In genomic region chr3:87468938-87469337, GRCh38 we compare ENCODE assay signal across 20 cellular contexts.
DNase-seq lines count a peak whose midpoint lies in the region; ATAC-seq, FAIRE-seq and TF ChIP-seq lines count a peak whose summit lies in the region.
"Had no signal": no experiment of that assay in that cellular context is flagged by ENCODE, and none has a peak within 500 bp of the region (broad histone marks: within the 10 kb centered on the region; RNA-seq: fewer than 3 reads in every experiment).

No MANE protein-coding gene starts in this region.

- no peaks in the 10 kb centered on the region for H3K4me1 Mint-ChIP-seq in CD8-positive, alpha-beta T cell (ENCODE audit: low read depth)
- H3K4me1 Mint-ChIP-seq: B cell; CD4-positive, CD25-positive, alpha-beta regulatory T cell had no signal

- H3K36me3 Mint-ChIP-seq in CD8-positive, alpha-beta T cell, result no peaks in the 10 kb centered on the region
- H3K36me3 Mint-ChIP-seq: CD4-positive, CD25-positive, alpha-beta regulatory T cell had no signal

- no peak overlapping the region for H3K27ac Mint-ChIP-seq in CD8-positive, alpha-beta T cell
- H3K27ac Mint-ChIP-seq: B cell; CD4-positive, CD25-positive, alpha-beta regulatory T cell had no signal

- no peaks in the 10 kb centered on the region for H3K4me1 ChIP-seq in effector memory CD4-positive, alpha-beta T cell (ENCODE audit: control insufficient read depth, insufficient read depth, low read length, poor library complexity, severe bottlenecking)
- no peaks in the 10 kb centered on the region for H3K4me1 ChIP-seq in CD8-positive, alpha-beta T cell (ENCODE audit: insufficient read depth, low read length)
- H3K4me1 ChIP-seq in Karpas-422 (ENCODE audit: low read length), result no peaks in the 10 kb centered on the region
- H3K4me1 ChIP-seq: HAP-1 had no signal

- no peak overlapping the region for H2AFZ ChIP-seq in Karpas-422 (ENCODE audit: low read length)

- CTCF ChIA-PET in CD8-positive, alpha-beta T cell (lab: Charles Lee), result no interaction called here

- no peak overlapping the region for H3K9ac ChIP-seq in Karpas-422 (ENCODE audit: low read length)
- H3K9ac ChIP-seq: SK-N-SH had no signal

- H3K4me2 ChIP-seq in Karpas-422 (ENCODE audit: low read depth, low read length, poor library complexity, severe bottlenecking), result no peak overlapping the region
- H3K4me2 ChIP-seq: SK-N-SH had no signal

- POLR2A ChIA-PET in CD8-positive, alpha-beta T cell (lab: Charles Lee), result no interaction called here

- H3K79me2 ChIP-seq in Karpas-422 (ENCODE audit: low read length), result no peaks in the 10 kb centered on the region

- H3K36me3 ChIP-seq in effector memory CD4-positive, alpha-beta T cell (ENCODE audit: control insufficient read depth, insufficient read depth, low read length), result no peaks in the 10 kb centered on the region
- H3K36me3 ChIP-seq in CD8-positive, alpha-beta T cell (ENCODE audit: insufficient read depth, low read length), result no peaks in the 10 kb centered on the region
- no peaks in the 10 kb centered on the region for H3K36me3 ChIP-seq in Karpas-422 (ENCODE audit: insufficient read depth, low read length)
- H3K36me3 ChIP-seq: HAP-1 had no signal

- no peak for TF ChIP-seq CTCF in epithelial cell of esophagus (IDR thresholded peaks at IDR 0.05; ENCODE audit: insufficient read depth, low read depth, low read length, missing control alignments)
- no peak for TF ChIP-seq CTCF in CD8-positive, alpha-beta T cell (IDR thresholded peaks at IDR 0.05)

- no peak overlapping the region for H3K4me3 Mint-ChIP-seq in CD8-positive, alpha-beta T cell
- H3K4me3 Mint-ChIP-seq: B cell; CD4-positive, CD25-positive, alpha-beta regulatory T cell had no signal

- no peak overlapping the region for H3K27ac ChIP-seq in effector memory CD4-positive, alpha-beta T cell (ENCODE audit: insufficient read depth, low read length, poor library complexity, severe bottlenecking)
- no peak overlapping the region for H3K27ac ChIP-seq in CD8-positive, alpha-beta T cell (ENCODE audit: low read depth, low read length)
- H3K27ac ChIP-seq in Karpas-422 (ENCODE audit: low read length), result no peak overlapping the region
- H3K27ac ChIP-seq: HL-60 had no signal

- no peak overlapping the region for H3K4me3 ChIP-seq in epithelial cell of esophagus (ENCODE audit: low read length)
- no peak overlapping the region for H3K4me3 ChIP-seq in effector memory CD4-positive, alpha-beta T cell (ENCODE audit: insufficient read depth, low read depth, low read length, poor library complexity, severe bottlenecking)
- H3K4me3 ChIP-seq in CD8-positive, alpha-beta T cell (ENCODE audit: low read depth, low read length), result no peak overlapping the region
- H3K4me3 ChIP-seq in Karpas-422 (ENCODE audit: low read length), result no peak overlapping the region
- H3K4me3 ChIP-seq: HAP-1 had no signal

- intact Hi-C loops in CD8-positive, alpha-beta T cell (cut with DNase I, micrococcal nuclease), result no loop called here

- DNase-seq in ELR (ENCODE audit: low read depth) (peak; percentile 71), RCC 7860 (ENCODE audit: low spot score) (peak; percentile 36), epithelial cell of esophagus (ENCODE audit: low read depth) (peak; percentile 69), myocyte (ENCODE audit: low read depth) (peak; percentile 20), Karpas-422 (no peak), glomerular visceral epithelial cell (ENCODE audit: extremely low spot score) (no peak)
- no peak for DNase-seq in effector memory CD4-positive, alpha-beta T cell
- no peak for DNase-seq in CD8-positive, alpha-beta T cell
- DNase-seq: ACHN; CD4-positive, CD25-positive, alpha-beta regulatory T cell; DMS53; MV-4-11; NCI-H1417; NCI-H2029; NCI-H524; SHP77; SK-N-SH had no signal

- no peaks in the 10 kb centered on the region for H3K27me3 ChIP-seq in effector memory CD4-positive, alpha-beta T cell (replicated peaks; ENCODE audit: control insufficient read depth, insufficient read depth, low read length, poor library complexity, severe bottlenecking)
- no peaks in the 10 kb centered on the region for H3K27me3 ChIP-seq in CD8-positive, alpha-beta T cell (ENCODE audit: insufficient read depth, low read length)
- no peaks in the 10 kb centered on the region for H3K27me3 ChIP-seq in Karpas-422 (ENCODE audit: low read length)

- H3K9me3 Mint-ChIP-seq in CD8-positive, alpha-beta T cell, result peaks cover 13% of the 10 kb centered on the region

- no peak for ATAC-seq in CD8-positive, alpha-beta T cell

- H3K27me3 Mint-ChIP-seq in CD8-positive, alpha-beta T cell (ENCODE audit: low read depth), result no peaks in the 10 kb centered on the region
- H3K27me3 Mint-ChIP-seq: B cell; CD4-positive, CD25-positive, alpha-beta regulatory T cell had no signal

- H3K9me3 ChIP-seq in effector memory CD4-positive, alpha-beta T cell (ENCODE audit: control insufficient read depth, low read length), result no peaks in the 10 kb centered on the region
- no peaks in the 10 kb centered on the region for H3K9me3 ChIP-seq in CD8-positive, alpha-beta T cell (ENCODE audit: low read length)
- H3K9me3 ChIP-seq in Karpas-422 (ENCODE audit: low read length), result no peaks in the 10 kb centered on the region
- H3K9me3 ChIP-seq: HAP-1, SK-N-SH had no signal

- H4K20me1 ChIP-seq in Karpas-422 (ENCODE audit: insufficient read depth, low read depth, low read length), result no peaks in the 10 kb centered on the region

- FAIRE-seq in RCC 7860 (lab: Jason Lieb, UNC), result no peak

- H3K9me2 ChIP-seq in Karpas-422 (replicated peaks; ENCODE audit: insufficient read depth, low read length), result no peaks in the 10 kb centered on the region
- H3K9me2 ChIP-seq: SK-N-SH had no signal

Comparison
In these comparisons a context has a peak if more than half of its experiments do, and no peak if none do; other contexts are left out.
1. DNase-seq: peak in ELR (single experiment), RCC 7860 (single experiment), epithelial cell of esophagus (single experiment) and myocyte (single experiment); none in effector memory CD4-positive, alpha-beta T cell (0 of 3), CD8-positive, alpha-beta T cell (0 of 7), Karpas-422 (single experiment) and glomerular visceral epithelial cell (single experiment).